Comparison of ENCODE assay signal across 12 cellular contexts in genomic region chr21:20443558-20444155, GRCh38.
DNase-seq lines count a peak whose midpoint lies in the region; ATAC-seq and TF ChIP-seq lines count a peak whose summit lies in the region.
"Had no signal": no experiment of that assay in that cellular context is flagged by ENCODE, and none has a peak within 500 bp of the region (broad histone marks: within the 10 kb centered on the region; RNA-seq: fewer than 3 reads in every experiment).

No MANE protein-coding gene starts in this region.

- no peaks in the 10 kb centered on the region for H3K36me3 ChIP-seq in GM23338 (ENCODE audit: insufficient read depth)
- H3K36me3 ChIP-seq: suprapubic skin had no signal

- H3K9me2 ChIP-seq in GM23338 (ENCODE audit: insufficient read depth), result peaks cover 2% of the 10 kb centered on the region; the same call in 1 of the 2 replicates

- peaks cover 2% of the 10 kb centered on the region for H3K27me3 Mint-ChIP-seq in GM23338 (ENCODE audit: insufficient read depth, low read depth, poor library complexity)
- H3K27me3 Mint-ChIP-seq in stimulated activated naive CD8-positive, alpha-beta T cell treated with anti-CD3 and anti-CD28 coated beads, Interleukin-15, amount 100 ng/mL, for 72 hours, result no peaks in the 10 kb centered on the region

- peak; percentile 74 to 92 for TF ChIP-seq CTCF in GM23338 (conservative IDR thresholded peaks at IDR 0.05; ENCODE audit: low read depth in 2 of 2)

- H3K4me3 ChIP-seq in GM23338, result no peak overlapping the region
- H3K4me3 ChIP-seq: SK-N-MC, suprapubic skin had no signal

- H3K4me1 Mint-ChIP-seq in GM23338, result peaks cover 6% of the 10 kb centered on the region; the same call in 1 of the 3 replicates
- H3K4me1 Mint-ChIP-seq in stimulated activated naive CD8-positive, alpha-beta T cell treated with anti-CD3 and anti-CD28 coated beads, Interleukin-15, amount 100 ng/mL, for 72 hours, result no peaks in the 10 kb centered on the region

- H3K27ac ChIP-seq in GM23338 (ENCODE audit: low read depth), result no peak overlapping the region
- H3K27ac ChIP-seq: SK-N-MC, suprapubic skin had no signal

- H3K79me2 ChIP-seq in GM23338 (replicated peaks; ENCODE audit: insufficient read depth), result no peaks in the 10 kb centered on the region

- DNase-seq in Caki2 (ENCODE audit: low read depth) (peak; percentile 17), GM23338 (ENCODE audit: low spot score) (peak; percentile 76), RKO (ENCODE audit: low spot score) (peak; percentile 13), inferior parietal cortex (ENCODE audit: extremely low spot score) (peak; percentile 6)
- DNase-seq in stimulated activated naive CD8-positive, alpha-beta T cell treated with anti-CD3 and anti-CD28 coated beads, Interleukin-15, amount 100 ng/mL, for 72 hours, result no peak
- DNase-seq: activated naive CD4-positive, alpha-beta T cell treated with anti-CD3 and anti-CD28 coated beads for 36 hours; retina had no signal

- peaks cover 3% of the 10 kb centered on the region; the same call in 1 of the 3 replicates for H3K36me3 Mint-ChIP-seq in GM23338 (ENCODE audit: low read depth)

- peaks cover 7% of the 10 kb centered on the region; the same call in 2 of the 3 replicates for H3K9me3 Mint-ChIP-seq in GM23338
- H3K9me3 Mint-ChIP-seq in stimulated activated naive CD8-positive, alpha-beta T cell treated with anti-CD3 and anti-CD28 coated beads, Interleukin-15, amount 100 ng/mL, for 72 hours, result peaks cover 5 to 11% of the 10 kb centered on the region in 2 donors

- no peaks in the 10 kb centered on the region for H3K4me1 ChIP-seq in GM23338 (ENCODE audit: insufficient read depth)
- H3K4me1 ChIP-seq: suprapubic skin had no signal

- no peak overlapping the region for H2AFZ ChIP-seq in GM23338

- H3F3A ChIP-seq in GM23338 (replicated peaks; ENCODE audit: low read depth), result no peaks in the 10 kb centered on the region

- peak; percentile 81 for ATAC-seq in GM23338
- ATAC-seq in stimulated activated naive CD8-positive, alpha-beta T cell treated with anti-CD3 and anti-CD28 coated beads, Interleukin-15, amount 100 ng/mL, for 72 hours, result no peak
- ATAC-seq in HG02973 (IDR thresholded peaks at IDR 0.05; ENCODE audit: unreplicated experiment), result no peak
- ATAC-seq in HG02981 (IDR thresholded peaks at IDR 0.05; ENCODE audit: unreplicated experiment), result no peak
- no peak for ATAC-seq in HG02840 (IDR thresholded peaks at IDR 0.05; ENCODE audit: low FRiP score, unreplicated experiment)

- H3K27ac Mint-ChIP-seq in GM23338, result no peak overlapping the region; the same call in 1 of the 2 replicates
- no peak overlapping the region for H3K27ac Mint-ChIP-seq in stimulated activated naive CD8-positive, alpha-beta T cell treated with anti-CD3 and anti-CD28 coated beads, Interleukin-15, amount 100 ng/mL, for 72 hours
- H3K27ac Mint-ChIP-seq: activated naive CD4-positive, alpha-beta T cell treated with anti-CD3 and anti-CD28 coated beads for 36 hours had no signal

- H3K4me3 Mint-ChIP-seq in GM23338, result no peak overlapping the region
- no peak overlapping the region for H3K4me3 Mint-ChIP-seq in stimulated activated naive CD8-positive, alpha-beta T cell treated with anti-CD3 and anti-CD28 coated beads, Interleukin-15, amount 100 ng/mL, for 72 hours
- H3K4me3 Mint-ChIP-seq: activated naive CD4-positive, alpha-beta T cell treated with anti-CD3 and anti-CD28 coated beads for 36 hours had no signal

- no peaks in the 10 kb centered on the region for H3K27me3 ChIP-seq in GM23338 (ENCODE audit: insufficient read depth)
- H3K27me3 ChIP-seq: suprapubic skin had no signal

- in situ Hi-C loops in Caki2 (cut with HindIII; ENCODE audit: low pct_unique_long_range_greater_than_20kb, low sequenced_read_pairs), result no loop called here

- H3K4me2 ChIP-seq in GM23338, result no peak overlapping the region

- no peaks in the 10 kb centered on the region for H4K20me1 ChIP-seq in GM23338 (replicated peaks; ENCODE audit: insufficient read depth)

TF ChIP-seq in GM23338, 12 proteins besides CTCF, POLR2A, EP300 and RAD21 (continues in another document):
- TF ChIP-seq CREB1 (CRISPR knock-in tag; IDR thresholded peaks at IDR 0.05; ENCODE audit: low read depth) (no peak), REST (IDR thresholded peaks at IDR 0.05; ENCODE audit: unreplicated experiment) (no peak), ZNF114 (CRISPR knock-in tag; IDR thresholded peaks at IDR 0.05) (no peak), ZNF331 (CRISPR knock-in tag; IDR thresholded peaks at IDR 0.05; ENCODE audit: low read depth) (no peak), ETS1 (IDR thresholded peaks at IDR 0.05) (no peak)

Comparison
In these comparisons a context has a peak if more than half of its experiments do, and no peak if none do; other contexts are left out.
1. DNase-seq: peak in Caki2 (single experiment), GM23338 (single experiment), RKO (single experiment) and inferior parietal cortex (single experiment); none in stimulated activated naive CD8-positive, alpha-beta T cell treated with anti-CD3 and anti-CD28 coated beads, Interleukin-15, amount 100 ng/mL, for 72 hours (0 of 2).